Comparison of ENCODE assay signal across 9 cellular contexts in the genomic region with DNA sequence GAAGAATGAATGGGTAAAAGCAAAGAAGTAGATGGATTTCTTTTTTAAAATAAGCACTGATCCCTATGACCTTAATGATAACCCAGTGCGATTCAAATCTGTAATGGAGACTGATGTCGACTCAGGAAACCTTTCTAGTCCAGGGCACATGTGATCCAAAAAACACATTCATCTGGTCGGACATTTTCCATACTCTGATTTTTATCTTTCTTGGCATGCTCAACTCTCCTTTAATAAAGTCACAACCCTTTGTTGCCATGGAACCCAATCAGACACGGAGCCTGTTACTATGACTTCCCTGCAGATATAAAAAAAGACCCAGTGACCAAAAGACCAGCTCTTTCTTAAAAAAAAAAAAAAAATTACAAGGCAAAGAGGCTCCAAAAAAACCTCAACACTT. TPM values are rescaled to one million over a fixed set of nuclear protein-coding genes. Genes with fewer than 3 reads are reported as not detected.
DNase-seq lines count a peak whose midpoint lies in the region; ATAC-seq, FAIRE-seq and TF ChIP-seq lines count a peak whose summit lies in the region.
"Had no signal": no experiment of that assay in that cellular context is flagged by ENCODE, and none has a peak within 500 bp of the region (broad histone marks: within the 10 kb centered on the region; RNA-seq: fewer than 3 reads in every experiment).

No MANE protein-coding gene starts in this region.

- RAD21 ChIA-PET in GM12878 (lab: Charles Lee; ENCODE audit: unreplicated experiment), result interaction anchor here (0.9 to 5.2 kb wide), 12 partner anchors 18 to 252 kb away, joined by 3 to 68 read pairs (median 8); no protein-coding TSS in a partner anchor

- no peak overlapping the region for H2AK5ac ChIP-seq in mesenchymal stem cell (ENCODE audit: low read length, severe bottlenecking)

- no peak overlapping the region for H2BK5ac ChIP-seq in mesenchymal stem cell (ENCODE audit: low read depth, low read length, poor library complexity, severe bottlenecking)

- H3K36me3 ChIP-seq in ACC112 (ENCODE audit: insufficient read depth, low read length) (no peaks in the 10 kb centered on the region), GM12878 (ENCODE audit: control insufficient read depth in 2 of 2, insufficient read depth in 2 of 2, low read length in 1 of 2) (no peaks in the 10 kb centered on the region; a peak in 2 of 4 replicates), mesenchymal stem cell (ENCODE audit: control insufficient read depth in 1 of 2, insufficient read depth in 2 of 2, low read depth in 1 of 2, low read length in 2 of 2) (no peaks in the 10 kb centered on the region)
- H3K36me3 ChIP-seq in effector memory CD4-positive, alpha-beta T cell (ENCODE audit: control insufficient read depth, insufficient read depth, low read length), result no peaks in the 10 kb centered on the region

- no peak for TF ChIP-seq RAD21 in GM12878 (IDR thresholded peaks at IDR 0.05; ENCODE audit: insufficient read depth, low read depth, low read length)

- FAIRE-seq in GM12878 (lab: Jason Lieb, UNC), result no peak

- peak overlapping the region; percentile 63; the same call in 1 of the 2 replicates for H3K4me3 Mint-ChIP-seq in HFFc6

- intact Hi-C loops in GM12878 (cut with micrococcal nuclease; ENCODE audit: unreplicated experiment), result loop anchor here (5.0 kb wide), 3 partner anchors 100 to 210 kb away; no protein-coding TSS in a partner anchor

- H2BK120ac ChIP-seq in mesenchymal stem cell (ENCODE audit: low read depth, low read length), result no peak overlapping the region

- H3K27me3 ChIP-seq in ACC112 (ENCODE audit: insufficient read depth, low read length) (no peaks in the 10 kb centered on the region), GM12878 (replicated peaks in 1 of 2; ENCODE audit: control insufficient read depth in 2 of 2, insufficient read depth in 2 of 2, low read length in 1 of 2) (no peaks in the 10 kb centered on the region), mesenchymal stem cell (ENCODE audit: control insufficient read depth in 1 of 2, insufficient read depth in 1 of 2, low read length in 2 of 2) (no peaks in the 10 kb centered on the region)
- H3K27me3 ChIP-seq in effector memory CD4-positive, alpha-beta T cell (replicated peaks; ENCODE audit: control insufficient read depth, insufficient read depth, low read length, poor library complexity, severe bottlenecking), result no peaks in the 10 kb centered on the region

- peaks cover 33% of the 10 kb centered on the region for H3K4me1 ChIP-seq in ACC112 (ENCODE audit: control insufficient read depth, insufficient read depth, low read length, unreplicated experiment)
- peaks cover 16% of the 10 kb centered on the region for H3K4me1 ChIP-seq in GM12878 (ENCODE audit: control insufficient read depth, insufficient read depth, low read length)
- peaks cover 15% of the 10 kb centered on the region for H3K4me1 ChIP-seq in mesenchymal stem cell (ENCODE audit: control insufficient read depth, insufficient read depth, low read depth, low read length)
- H3K4me1 ChIP-seq in effector memory CD4-positive, alpha-beta T cell (ENCODE audit: control insufficient read depth, insufficient read depth, low read length, poor library complexity, severe bottlenecking), result no peaks in the 10 kb centered on the region

- H3K9ac ChIP-seq in GM12878 (ENCODE audit: control insufficient read depth, insufficient read depth, low read length), result no peak overlapping the region; the same call in 1 of the 2 replicates
- peak overlapping the region; percentile 32 for H3K9ac ChIP-seq in mesenchymal stem cell (ENCODE audit: low read length)

- H3K23ac ChIP-seq in mesenchymal stem cell (ENCODE audit: low read length in 2 of 2), result no peak overlapping the region

- ATAC-seq in GM12878 (no peak), HG02610 (IDR thresholded peaks at IDR 0.05; ENCODE audit: unreplicated experiment) (no peak)

- SMC1A ChIA-PET in GM12878 (lab: Charles Lee; ENCODE audit: uncharacterized antibody, unreplicated experiment), result interaction anchor here (0.7 to 5.2 kb wide), 25 partner anchors 8 to 381 kb away, joined by 3 to 58 read pairs (median 6); a partner anchor contains a TSS

- H3K4me3 ChIP-seq in ACC112 (ENCODE audit: low read depth, low read length) (peak overlapping the region; percentile 69), GM12878 (no peak overlapping the region), mesenchymal stem cell (ENCODE audit: insufficient read depth in 1 of 2, low read depth in 1 of 2, low read length in 2 of 2) (peak overlapping the region in 1 of 2 experiments; percentile 39)
- H3K4me3 ChIP-seq in effector memory CD4-positive, alpha-beta T cell (ENCODE audit: insufficient read depth, low read depth, low read length, poor library complexity, severe bottlenecking), result no peak overlapping the region

- no peak for TF ChIP-seq POLR2A in GM12878 (IDR thresholded peaks at IDR 0.05; ENCODE audit: low read depth, low read length)

- H3K27ac Mint-ChIP-seq in HFFc6, result no peak overlapping the region

- H4K20me1 ChIP-seq in GM12878 (ENCODE audit: control insufficient read depth, insufficient read depth), result no peaks in the 10 kb centered on the region

- 94% methylated on average over 4 of the region's 4 CpGs for WGBS in GM12878 (ENCODE audit: insufficient coverage, insufficient replicate concordance, low lambda C conversion rate, missing lambda C conversion rate)
- WGBS in mesenchymal stem cell, result 92% methylated on average over 4 of the region's 4 CpGs

- CTCF ChIA-PET in GM12878 (lab: Yijun Ruan, JAX), result interaction anchor here (0.7 to 4.8 kb wide), 12 partner anchors 9 to 352 kb away, joined by 3 to 40 read pairs (median 5); no protein-coding TSS in a partner anchor

- DNase-seq in HFFc6, result no peak
- no peak for DNase-seq in GM12878 (ENCODE audit: low read depth, low spot score)
- DNase-seq in mesenchymal stem cell, result no peak
- DNase-seq in effector memory CD4-positive, alpha-beta T cell, result no peak
- no peak for DNase-seq in amygdala (lab: John Stamatoyannopoulos, UW)
- no peak for DNase-seq in NCI-H1048 (lab: John Stamatoyannopoulos, UW)
- DNase-seq: hypothalamus had no signal

- no peak overlapping the region for H4K91ac ChIP-seq in mesenchymal stem cell (ENCODE audit: low read length)

- H2AFZ ChIP-seq in ACC112 (ENCODE audit: low read length, unreplicated experiment) (peak overlapping the region; percentile 96), GM12878 (ENCODE audit: control insufficient read depth, low read depth, low read length) (no peak overlapping the region), mesenchymal stem cell (ENCODE audit: low read depth, low read length) (no peak overlapping the region)

- H3K9me3 ChIP-seq in GM12878 (replicated peaks; ENCODE audit: control insufficient read depth, insufficient read depth, low read length) (peaks cover 2% of the 10 kb centered on the region; the same call in 2 of the 3 replicates), mesenchymal stem cell (ENCODE audit: control insufficient read depth, low read length) (no peaks in the 10 kb centered on the region)
- no peaks in the 10 kb centered on the region for H3K9me3 ChIP-seq in effector memory CD4-positive, alpha-beta T cell (ENCODE audit: control insufficient read depth, low read length)

- peak overlapping the region; percentile 94 for H3K4me2 ChIP-seq in GM12878 (ENCODE audit: control insufficient read depth, insufficient read depth)
- H3K4me2 ChIP-seq in mesenchymal stem cell (ENCODE audit: low read length, poor library complexity, severe bottlenecking), result no peak overlapping the region

- no peak overlapping the region for H3K4ac ChIP-seq in mesenchymal stem cell (ENCODE audit: low read depth in 1 of 2, low read length in 2 of 2)

- in situ Hi-C loops in GM12878 (cut with MboI), result no loop called here

- 0 out of 2 replicates have a peak, but pooled peaks cover 9% of the 10 kb centered on the region for H3K36me3 Mint-ChIP-seq in HFFc6 (ENCODE audit: low read depth)

- H3K9me3 Mint-ChIP-seq in HFFc6, result peaks cover 6% of the 10 kb centered on the region; the same call in 1 of the 2 replicates

- peaks cover 14% of the 10 kb centered on the region for H3K4me1 Mint-ChIP-seq in HFFc6 (ENCODE audit: low read depth)

- H3K79me2 ChIP-seq in ACC112 (ENCODE audit: control insufficient read depth, insufficient read depth, low read length, unreplicated experiment), result no peaks in the 10 kb centered on the region
- peaks cover 6% of the 10 kb centered on the region for H3K79me2 ChIP-seq in GM12878 (ENCODE audit: control insufficient read depth, insufficient read depth, low read length)

- H4K8ac ChIP-seq in mesenchymal stem cell (ENCODE audit: low read length), result no peak overlapping the region

- no peak for TF ChIP-seq EP300 in GM12878 (IDR thresholded peaks at IDR 0.05; ENCODE audit: borderline replicate concordance in 1 of 2, control insufficient read depth in 1 of 2, low read depth in 2 of 2, low read length in 2 of 2)

- POLR2A ChIA-PET in GM12878 (lab: Charles Lee), result interaction anchor here (0.5 to 2.5 kb wide), 10 partner anchors 12 to 362 kb away, joined by 3 to 13 read pairs (median 4); no protein-coding TSS in a partner anchor

- no peak overlapping the region for H3K14ac ChIP-seq in mesenchymal stem cell (ENCODE audit: low read length in 2 of 2)

- H3K18ac ChIP-seq in mesenchymal stem cell (ENCODE audit: low read depth in 1 of 2, low read length in 2 of 2), result no peak overlapping the region

- no TSS peak for BruUV-seq in GM12878 (replicated peaks; lab: Mats Ljungman, UMichigan)

- peaks cover 3% of the 10 kb centered on the region for H3K27me3 Mint-ChIP-seq in HFFc6 (ENCODE audit: insufficient read depth)

- H3K27ac ChIP-seq in ACC112 (ENCODE audit: low read depth, low read length), result peak overlapping the region; percentile 71
- peak overlapping the region; percentile 85 for H3K27ac ChIP-seq in GM12878 (ENCODE audit: control insufficient read depth, insufficient read depth)
- H3K27ac ChIP-seq in mesenchymal stem cell (ENCODE audit: low read length, poor library complexity, severe bottlenecking), result no peak overlapping the region
- no peak overlapping the region for H3K27ac ChIP-seq in effector memory CD4-positive, alpha-beta T cell (ENCODE audit: insufficient read depth, low read length, poor library complexity, severe bottlenecking)

- H2BK12ac ChIP-seq in mesenchymal stem cell (ENCODE audit: low read length in 2 of 2), result no peak overlapping the region

- peaks cover 10% of the 10 kb centered on the region for H3K79me1 ChIP-seq in mesenchymal stem cell (replicated peaks; ENCODE audit: low read length, poor library complexity, severe bottlenecking)

- no peak for TF ChIP-seq CTCF in HFFc6 (IDR thresholded peaks at IDR 0.05)
- TF ChIP-seq CTCF in GM12878 (IDR thresholded peaks at IDR 0.05 in 2 of 3, conservative IDR thresholded peaks at IDR 0.05 in 1 of 3; ENCODE audit: control insufficient read depth in 2 of 3, extremely low read depth in 1 of 3, insufficient read depth in 1 of 3, low read depth in 3 of 3, low read length in 3 of 3), result no peak

- H2BK15ac ChIP-seq in mesenchymal stem cell (ENCODE audit: low read depth, poor library complexity, severe bottlenecking), result no peak overlapping the region

RNA-seq across cellular contexts. Expression of a gene that starts 27.9 kb away (rescaled TPM):
- not detected for total RNA-seq in HFFc6 (2021; fragmentation: NEBNext Ultra II Directional; extraction: Animal tissue kit (Norgen Biotek cat#: 25700))
- 35.4 and 38.9 TPM in 2 replicates for total RNA-seq in GM12878 (2013; cell fraction: nucleolus; rRNA removed)
- 12.4 and 14.2 TPM in 2 replicates for total RNA-seq in GM12878 (2014; rRNA removed)
- 12.4 and 12.5 TPM in 2 replicates for total RNA-seq in GM12878 (2014; rRNA removed; fragmentation: Illumina TruSeq; extraction: Trizol)
- total RNA-seq in GM12878 (2021), result 20.5 and 22.5 TPM in 2 replicates
- 7.7 TPM for polyA plus RNA-seq in GM12878 (2011; ENCODE audit: low read depth)
- 29.8 and 32.5 TPM in 2 replicates for polyA plus RNA-seq in GM12878 (2011; rRNA removed)
- polyA plus RNA-seq in GM12878 (2011; cell fraction: cytosol; rRNA removed), result 21.1 and 22.9 TPM in 2 replicates
- polyA plus RNA-seq in GM12878 (2011; cell fraction: nucleus; rRNA removed), result 17.9 and 19.0 TPM in 2 replicates
- 9.7 and 12.6 TPM in 2 replicates for polyA plus RNA-seq in GM12878 (2012)
- 17.0 and 17.1 TPM in 2 replicates for polyA plus RNA-seq in GM12878 (2014; fragmentation: Illumina TruSeq; extraction: Trizol)
- 1 to 10 TPM; 5.8 to 6.5 TPM for polyA plus RNA-seq in GM12878 (2014; fragmentation: Nextera tagmentation; extraction: Ambion mirVana)
- 11.1 and 12.7 TPM in 2 replicates for polyA plus RNA-seq in GM12878 (2014; rRNA removed)
- polyA plus RNA-seq in GM12878 (2016; fragmentation: Nextera tagmentation; extraction: Ambion mirVana), result 10 to 100 TPM in 1 of 2 experiments, 1 to 10 TPM in 1; 9.0 to 13.2 TPM
- polyA minus RNA-seq in GM12878 (2011; rRNA and poly(A)+ RNA removed), result 50.0 and 53.8 TPM in 2 replicates
- polyA minus RNA-seq in GM12878 (2011; cell fraction: cytosol; rRNA and poly(A)+ RNA removed), result 12.6 and 13.5 TPM in 2 replicates
- polyA minus RNA-seq in GM12878 (2011; cell fraction: nucleus; rRNA and poly(A)+ RNA removed), result 11.5 and 17.8 TPM in 2 replicates
- 0.11 TPM for polyA plus RNA-seq in mesenchymal stem cell (2013, experiment 1 of 2)
- polyA plus RNA-seq in mesenchymal stem cell (2013, experiment 2 of 2), result 0.10 TPM

Comparison
In these comparisons a context has a peak if more than half of its experiments do, and no peak if none do; other contexts are left out.
1. H3K27ac ChIP-seq: peak in ACC112 (single experiment) and GM12878 (single experiment); none in mesenchymal stem cell (single experiment) and effector memory CD4-positive, alpha-beta T cell (single experiment).
2. RNA of a gene that starts 27.9 kb away (total RNA-seq): 12.4 to 38.9 TPM in GM12878; not detected in HFFc6; every median in the first group is over 10 times any median in the second.